ENCODE assay signal across 26 cellular contexts in the genomic region with DNA sequence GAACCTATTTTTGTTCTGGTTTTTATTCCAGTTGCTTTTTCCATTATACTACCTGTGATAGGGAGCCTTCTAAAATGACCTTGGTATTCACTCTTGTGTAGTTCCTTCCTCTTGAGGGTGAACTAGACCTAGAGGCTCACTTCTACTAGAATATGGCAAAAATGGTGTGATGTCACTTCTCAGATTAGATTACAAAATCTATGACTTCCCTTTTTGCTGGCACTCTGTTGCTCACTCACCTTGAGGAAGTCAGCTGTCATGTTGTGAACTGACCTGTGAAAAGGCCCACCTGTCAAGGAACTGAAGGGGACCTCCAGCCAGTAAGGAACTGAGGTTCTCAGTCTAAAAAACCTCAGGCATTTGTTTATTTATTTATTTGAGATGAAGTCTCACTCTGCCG. TPM values are rescaled to one million over a fixed set of nuclear protein-coding genes. Genes with fewer than 3 reads are reported as not detected.
"Had no signal": no experiment of that assay in that cellular context is flagged by ENCODE, and none has a peak within 500 bp of the region (broad histone marks: within the 10 kb centered on the region; RNA-seq: fewer than 3 reads in every experiment).

No MANE protein-coding gene starts in this region.

- FAIRE-seq: colon, endometrium, frontal cortex had no signal

- H3K36me3 ChIP-seq: left lung, lower lobe of right lung, neural progenitor cell, spleen, suprapubic skin, tibial artery had no signal

- H3K27me3 ChIP-seq: left lung, neural progenitor cell, suprapubic skin, tibial artery had no signal

- H3K4me1 ChIP-seq: lower lobe of right lung, neural progenitor cell had no signal

- ATAC-seq: activated CD8-positive, alpha-beta memory T cell treated with anti-CD3 and anti-CD28 coated beads, Interleukin-2, amount 10 ng/mL, durations not matched to agents 7 days and 5 days; activated CD8-positive, alpha-beta T cell treated with anti-CD3 and anti-CD28 coated beads, Interleukin-2, amount 10 ng/mL, durations not matched to agents 7 days and 5 days; activated naive CD4-positive, alpha-beta T cell treated with anti-CD3 and anti-CD28 coated beads, Interleukin-2, amount 50 U/mL, for 72 hours; activated T-cell treated with anti-CD3 and anti-CD28 coated beads, Interleukin-2, amount 50 U/mL, for 72 hours; left lung; lower lobe of right lung; natural killer cell; right cardiac atrium; T-helper 17 cell had no signal

- H3K4me3 ChIP-seq: left lung, lower lobe of right lung, neural progenitor cell, spleen, suprapubic skin, tibial artery had no signal

- DNase-seq: activated CD4-positive, alpha-beta T cell treated with anti-CD3 and anti-CD28 coated beads for 1 hour; activated CD8-positive, alpha-beta memory T cell treated with anti-CD3 and anti-CD28 coated beads, Interleukin-2, amount 10 ng/mL, durations not matched to agents 7 days and 5 days; activated CD8-positive, alpha-beta T cell treated with anti-CD3 and anti-CD28 coated beads, Interleukin-2, amount 10 ng/mL, durations not matched to agents 7 days and 5 days; activated naive CD4-positive, alpha-beta T cell; activated T-cell treated with anti-CD3 and anti-CD28 coated beads for 4 hours; activated T-cell treated with anti-CD3 and anti-CD28 coated beads, Interleukin-2, amount 50 U/mL, for 72 hours; dermis blood vessel endothelial cell; effector CD8-positive, alpha-beta T cell; kidney glomerular epithelial cell; left lung; lower lobe of right lung; mesendoderm; natural killer cell; occipital lobe; right cardiac atrium; spleen; stimulated activated naive CD4-positive, alpha-beta T cell; T-helper 17 cell; tibial artery had no signal

- H3K27ac ChIP-seq: left lung, lower lobe of right lung, neural progenitor cell, spleen, suprapubic skin, tibial artery had no signal

RNA-seq across cellular contexts. Expression of gene MIPOL1, which starts 5.7 kb away (rescaled TPM):
- total RNA-seq: activated CD8-positive, alpha-beta memory T cell treated with anti-CD3 and anti-CD28 coated beads, Interleukin-2, amount 10 ng/mL, durations not matched to agents 7 days and 5 days; activated CD8-positive, alpha-beta T cell treated with anti-CD3 and anti-CD28 coated beads, Interleukin-2, amount 10 ng/mL, durations not matched to agents 7 days and 5 days; natural killer cell had no signal

RNA-seq across cellular contexts. Expression of gene SLC25A21, which starts 31.0 kb away (rescaled TPM):
- total RNA-seq: activated CD8-positive, alpha-beta memory T cell treated with anti-CD3 and anti-CD28 coated beads, Interleukin-2, amount 10 ng/mL, durations not matched to agents 7 days and 5 days; activated CD8-positive, alpha-beta T cell treated with anti-CD3 and anti-CD28 coated beads, Interleukin-2, amount 10 ng/mL, durations not matched to agents 7 days and 5 days; activated naive CD4-positive, alpha-beta T cell treated with anti-CD3 and anti-CD28 coated beads, Interleukin-2, amount 50 U/mL, for 72 hours; activated T-cell treated with anti-CD3 and anti-CD28 coated beads, Interleukin-2, amount 50 U/mL, for 72 hours; mononuclear cell; natural killer cell; T-helper 17 cell had no signal
